ENCODE assay signal across 32 cellular contexts in the genomic region with DNA sequence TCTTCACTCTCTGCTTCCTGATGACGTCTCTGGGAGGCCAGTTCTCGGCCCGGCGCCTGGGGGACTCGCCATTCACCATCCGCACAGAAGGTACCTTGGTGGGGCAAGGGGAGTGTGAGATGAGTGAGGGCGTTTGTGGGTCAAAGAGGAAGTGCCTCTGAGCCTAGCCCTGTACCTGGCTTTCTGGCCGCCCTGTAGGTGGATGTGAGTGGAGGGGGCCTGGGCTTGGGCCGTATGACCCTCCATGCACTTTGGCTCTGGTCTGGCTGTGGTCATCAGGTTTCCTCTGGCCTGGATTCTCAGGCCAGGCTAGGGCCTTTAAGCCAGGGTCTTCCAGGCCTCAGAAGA. TPM values are rescaled to one million over a fixed set of nuclear protein-coding genes. Genes with fewer than 3 reads are reported as not detected.
DNase-seq lines count a peak whose midpoint lies in the region; ATAC-seq and TF ChIP-seq lines count a peak whose summit lies in the region.
"Had no signal": no experiment of that assay in that cellular context is flagged by ENCODE, and none has a peak within 500 bp of the region (broad histone marks: within the 10 kb centered on the region; RNA-seq: fewer than 3 reads in every experiment).

No MANE protein-coding gene starts in this region.

- ATAC-seq in HG03139 (IDR thresholded peaks at IDR 0.05; ENCODE audit: unreplicated experiment): no peak
- ATAC-seq: activated CD8-positive, alpha-beta memory T cell treated with anti-CD3 and anti-CD28 coated beads, Interleukin-2, amount 10 ng/mL, durations not matched to agents 7 days and 5 days; right lobe of liver had no signal

- H3K27ac ChIP-seq in KMS-11: no peak overlapping the region
- peak overlapping the region; percentile 81 for H3K27ac ChIP-seq in SJSA1
- H3K27ac ChIP-seq: esophagus muscularis mucosa, prostate gland, right lobe of liver, thoracic aorta had no signal

- CTCF ChIA-PET in Calu3 (lab: Charles Lee): interaction anchor here (0.6 to 2.1 kb wide), 6 partner anchors 45 to 623 kb away, joined by 3 to 12 read pairs (median 4); no protein-coding TSS in a partner anchor

- intact Hi-C loops in Calu3 (cut with micrococcal nuclease; ENCODE audit: unreplicated experiment): no loop called here

- no peaks in the 10 kb centered on the region for H3K79me2 ChIP-seq in KMS-11 (ENCODE audit: insufficient read depth, low read depth)

- H3K9ac ChIP-seq in KMS-11: no peak overlapping the region

- DNase-seq in Calu3 (no peak), SJSA1 (ENCODE audit: low read depth in 1 of 2, low spot score in 2 of 2) (no peak), neural crest cell (ENCODE audit: low read depth, low spot score) (no peak), NCI-H2029 (lab: John Stamatoyannopoulos, UW) (no peak)
- no peak for DNase-seq in NK-92 treated with Interleukin-12 subunit alpha and Interleukin-12 subunit beta, amount 100 ng/mL, for 24 hours (lab: John Stamatoyannopoulos, UW)
- DNase-seq: activated CD4-positive, alpha-beta T cell treated with anti-CD3 and anti-CD28 coated beads, Interleukin-2, amount 50 U/mL, for 1 hour; activated CD4-positive, CD25-positive, alpha-beta regulatory T cell; activated CD8-positive, alpha-beta memory T cell treated with anti-CD3 and anti-CD28 coated beads, Interleukin-2, amount 10 ng/mL, durations not matched to agents 7 days and 5 days; C1 segment of cervical spinal cord; caudate nucleus; COR-L47; endodermal cell; GDM1; midbrain; naive B cell; NCI-H1105; NCI-H187; NCI-H2171 treated with DMSO at 0.1 percent for 48 hours; NCI-H510A treated with DMSO at 0.1 percent for 48 hours; nucleus accumbens; right lobe of liver; SIG-M5; stimulated activated CD4-positive, alpha-beta T cell treated with anti-CD3 and anti-CD28 coated beads, Interleukin-12 subunit alpha, Interleukin-12 subunit beta, amount 100 ng/mL, for 4 hours; stimulated activated CD4-positive, alpha-beta T cell treated with anti-CD3 and anti-CD28 coated beads, Interleukin-2, amount 100 ng/mL, for 48 hours had no signal

- H3K4me1 ChIP-seq in KMS-11 (ENCODE audit: low read depth, poor library complexity, severe bottlenecking): peaks cover 30% of the 10 kb centered on the region
- H3K4me1 ChIP-seq in SJSA1 (replicated peaks): peaks cover 58% of the 10 kb centered on the region
- H3K4me1 ChIP-seq: prostate gland, right lobe of liver had no signal

- TF ChIP-seq CTCF in Calu3 (IDR thresholded peaks at IDR 0.05; ENCODE audit: unreplicated experiment): no peak
- TF ChIP-seq CTCF in KMS-11 (conservative IDR thresholded peaks at IDR 0.05; ENCODE audit: low read depth, low read length): no peak
- TF ChIP-seq CTCF in neural crest cell (conservative IDR thresholded peaks at IDR 0.05): no peak

- peaks cover 25% of the 10 kb centered on the region for H3K4me1 Mint-ChIP-seq in Calu3 (ENCODE audit: low read depth, unreplicated experiment)
- peaks cover 8% of the 10 kb centered on the region for H3K4me1 Mint-ChIP-seq in neural crest cell

- peak overlapping the region; percentile 33 for H3K4me2 ChIP-seq in KMS-11

- peaks cover 8% of the 10 kb centered on the region for H3K9me3 ChIP-seq in SJSA1 (replicated peaks)
- H3K9me3 ChIP-seq: esophagus muscularis mucosa, prostate gland, right lobe of liver, thoracic aorta had no signal

- no peak overlapping the region for H2AFZ ChIP-seq in KMS-11 (ENCODE audit: low read depth)

- H3K9me3 Mint-ChIP-seq in Calu3 (ENCODE audit: low read depth, unreplicated experiment): no peaks in the 10 kb centered on the region
- no peaks in the 10 kb centered on the region for H3K9me3 Mint-ChIP-seq in neural crest cell
- H3K9me3 Mint-ChIP-seq: endodermal cell had no signal

- peak overlapping the region; percentile 6 for H3K27ac Mint-ChIP-seq in Calu3 (ENCODE audit: unreplicated experiment)
- H3K27ac Mint-ChIP-seq in neural crest cell (ENCODE audit: unreplicated experiment): no peak overlapping the region
- H3K27ac Mint-ChIP-seq: activated CD8-positive, alpha-beta memory T cell treated with anti-CD3 and anti-CD28 coated beads, Interleukin-2, amount 10 ng/mL, durations not matched to agents 7 days and 5 days; endodermal cell; naive B cell; stimulated activated naive CD8-positive, alpha-beta T cell treated with anti-CD3 and anti-CD28 coated beads, Interleukin-15, amount 100 ng/mL, for 72 hours; T-cell had no signal

- H3K36me3 ChIP-seq in KMS-11 (ENCODE audit: insufficient read depth) (no peaks in the 10 kb centered on the region), SJSA1 (peaks cover 47% of the 10 kb centered on the region)
- H3K36me3 ChIP-seq: esophagus muscularis mucosa, prostate gland, right lobe of liver, thoracic aorta had no signal

- no peaks in the 10 kb centered on the region for H4K20me1 ChIP-seq in KMS-11 (ENCODE audit: insufficient read depth)

- BruUV-seq in Calu3 (replicated peaks; lab: Mats Ljungman, UMichigan): no TSS peak

- H3K27me3 Mint-ChIP-seq in Calu3 (ENCODE audit: unreplicated experiment): peaks cover 19% of the 10 kb centered on the region
- peaks cover 16% of the 10 kb centered on the region for H3K27me3 Mint-ChIP-seq in neural crest cell (ENCODE audit: low read depth)

- H3K27me3 ChIP-seq in KMS-11 (ENCODE audit: insufficient read depth, low read depth): peaks cover 20% of the 10 kb centered on the region
- no peaks in the 10 kb centered on the region for H3K27me3 ChIP-seq in SJSA1 (replicated peaks)

- H3K4me3 Mint-ChIP-seq in Calu3 (ENCODE audit: low read depth, unreplicated experiment) (peak overlapping the region; percentile 5), neural crest cell (peak overlapping the region; percentile 35)
- H3K4me3 Mint-ChIP-seq: activated CD8-positive, alpha-beta memory T cell treated with anti-CD3 and anti-CD28 coated beads, Interleukin-2, amount 10 ng/mL, durations not matched to agents 7 days and 5 days; endodermal cell; stimulated activated naive CD8-positive, alpha-beta T cell treated with anti-CD3 and anti-CD28 coated beads, Interleukin-15, amount 100 ng/mL, for 72 hours; T-cell had no signal

- H3K4me3 ChIP-seq in KMS-11 (IDR thresholded peaks at IDR 0.05; ENCODE audit: insufficient read depth, low read depth, low read length): no peak overlapping the region
- peak overlapping the region; percentile 15 for H3K4me3 ChIP-seq in SJSA1
- H3K4me3 ChIP-seq: esophagus muscularis mucosa, prostate gland, right lobe of liver, thoracic aorta had no signal

- H3K36me3 Mint-ChIP-seq in Calu3 (ENCODE audit: insufficient read depth, unreplicated experiment) (peaks cover 21% of the 10 kb centered on the region), neural crest cell (ENCODE audit: low read depth) (peaks cover 8% of the 10 kb centered on the region)
- H3K36me3 Mint-ChIP-seq: IgD-negative memory B cell had no signal

RNA-seq across cellular contexts. Expression of gene MGAT5B, which starts 4.6 kb away (rescaled TPM):
- 1.0 and 1.8 TPM in 2 replicates for total RNA-seq in Calu3 (2022)
- 14.4 and 15.0 TPM in 2 replicates for total RNA-seq in SJSA1 (2014; rRNA removed; shearing (Covaris generic))
- total RNA-seq in neural crest cell: 14.3 and 14.6 TPM in 2 replicates
